Comparison of ENCODE assay signal across 20 cellular contexts in genomic region chr11:34155057-34155758, GRCh38. TPM values are rescaled to one million over a fixed set of nuclear protein-coding genes. Genes with fewer than 3 reads are reported as not detected.
A peak's percentile ranks its signal among the peaks of the same experiment; 100 is the strongest.
DNase-seq lines count a peak whose midpoint lies in the region; ATAC-seq and TF ChIP-seq lines count a peak whose summit lies in the region.
"Had no signal": no experiment of that assay in that cellular context is flagged by ENCODE, and none has a peak within 500 bp of the region (broad histone marks: within the 10 kb centered on the region; RNA-seq: fewer than 3 reads in every experiment).

No MANE protein-coding gene starts in this region.

- TF ChIP-seq EP300 in ovary (IDR thresholded peaks at IDR 0.05): no peak

- H3K4me1 ChIP-seq in left ventricle myocardium inferior: peaks cover 20% of the 10 kb centered on the region
- H3K4me1 ChIP-seq in ovary (ENCODE audit: insufficient read depth): peaks cover 7% of the 10 kb centered on the region
- H3K4me1 ChIP-seq in aorta (ENCODE audit: control insufficient read depth in 1 of 2, insufficient read depth in 2 of 2, low read length in 2 of 2): no peaks in the 10 kb centered on the region

- no peak overlapping the region for H3K4me3 ChIP-seq in left ventricle myocardium inferior
- no peak overlapping the region for H3K4me3 ChIP-seq in dorsolateral prefrontal cortex
- no peak overlapping the region for H3K4me3 ChIP-seq in ovary
- H3K4me3 ChIP-seq in aorta (ENCODE audit: low read length in 2 of 2): no peak overlapping the region
- H3K4me3 ChIP-seq: upper lobe of left lung had no signal

- 21 to 30% (median 23%) methylated on average over 14 to 15 of the region's 15 CpGs for WGBS in ovary, 3 donors
- 4 to 9% methylated on average over 15 of the region's 15 CpGs for WGBS in aorta, 2 donors

- H3K27me3 ChIP-seq in left ventricle myocardium inferior (ENCODE audit: low read depth) (no peaks in the 10 kb centered on the region), dorsolateral prefrontal cortex (no peaks in the 10 kb centered on the region), ovary (no peaks in the 10 kb centered on the region), aorta (ENCODE audit: control insufficient read depth in 1 of 2, insufficient read depth in 2 of 2, low read length in 1 of 2) (no peaks in the 10 kb centered on the region)
- H3K27me3 ChIP-seq: upper lobe of left lung had no signal

- ATAC-seq in aorta (ENCODE audit: low FRiP score) (peak; percentile 71), GM18909 (IDR thresholded peaks at IDR 0.05; ENCODE audit: poor library complexity, unreplicated experiment) (no peak)

- intact Hi-C loops in left ventricle myocardium inferior (cut with micrococcal nuclease) (no loop called here), cardiac septum (cut with DNase I) (no loop called here), dorsolateral prefrontal cortex (cut with DNase I) (loop anchor here in 1 of 2 donors (10.0 kb wide), 1 partner anchor 290 kb away; no protein-coding TSS in a partner anchor), ovary (cut with DNase I) (no loop called here), aorta (cut with DNase I) (no loop called here)

- H3K36me3 ChIP-seq in left ventricle myocardium inferior: peaks cover 47% of the 10 kb centered on the region
- H3K36me3 ChIP-seq in ovary: no peaks in the 10 kb centered on the region
- no peaks in the 10 kb centered on the region for H3K36me3 ChIP-seq in aorta (ENCODE audit: control insufficient read depth in 1 of 2, insufficient read depth in 2 of 2, low read length in 1 of 2)

- no peak for TF ChIP-seq CTCF in left ventricle myocardium inferior (IDR thresholded peaks at IDR 0.05; ENCODE audit: borderline replicate concordance)
- TF ChIP-seq CTCF in dorsolateral prefrontal cortex (IDR thresholded peaks at IDR 0.05 in 54 of 56, conservative IDR thresholded peaks at IDR 0.05 in 2 of 56; ENCODE audit: low read depth in 1 of 56, partially characterized antibody in 56 of 56): no peak
- no peak for TF ChIP-seq CTCF in ovary (IDR thresholded peaks at IDR 0.05)

- no peaks in the 10 kb centered on the region for H3K9me3 ChIP-seq in left ventricle myocardium inferior (replicated peaks)
- H3K9me3 ChIP-seq in ovary: no peaks in the 10 kb centered on the region
- H3K9me3 ChIP-seq in aorta (ENCODE audit: control insufficient read depth, low read length): no peaks in the 10 kb centered on the region
- H3K9me3 ChIP-seq: upper lobe of left lung had no signal

- no peak for TF ChIP-seq POLR2A in ovary (IDR thresholded peaks at IDR 0.05)

- H3K27ac ChIP-seq in left ventricle myocardium inferior (replicated peaks) (peak overlapping the region; percentile 19), dorsolateral prefrontal cortex (peak overlapping the region in 52 of 59 donors; percentile 3 to 81 (median 64)), ovary (peak overlapping the region; percentile 38 to 68), aorta (ENCODE audit: low read depth in 1 of 2, low read length in 2 of 2) (peak overlapping the region; percentile 30 to 72)
- H3K27ac ChIP-seq: epithelial cell of prostate, upper lobe of left lung had no signal

- DNase-seq in left ventricle myocardium inferior (no peak), cardiac septum (ENCODE audit: low spot score) (no peak), dorsolateral prefrontal cortex (peak in 1 of 10 donors; percentile 32), ovary (peak in 3 of 5 donors; percentile 40 to 61 (median 47)), aorta (no peak), epidermal melanocyte (ENCODE audit: insufficient read length, low spot score) (no peak)
- DNase-seq in activated CD4-positive, alpha-beta T cell treated with anti-CD3 and anti-CD28 coated beads for 1 hour: no peak
- DNase-seq: 8988T; activated CD4-positive, CD25-positive, alpha-beta regulatory T cell treated with anti-CD3 and anti-CD28 coated beads, Interleukin-2, amount 50 U/mL, for 72 hours; activated effector memory CD4-positive, alpha-beta T cell treated with Interleukin-2 at 50 U/mL for 16 hours; CD4-positive, alpha-beta T cell; cortex of kidney; mammary epithelial cell; NCI-H1092 treated with DMSO at 0.1 percent for 48 hours; NCI-H2171; Right ventricle myocardium superior; stimulated activated CD4-positive, alpha-beta T cell treated with anti-CD3 and anti-CD28 coated beads, Interleukin-2, amount 100 ng/mL, for 24 hours had no signal

RNA-seq across cellular contexts. Expression of gene NAT10, which starts 49.8 kb away (rescaled TPM):
- total RNA-seq in left ventricle myocardium inferior: 22.3 TPM
- total RNA-seq in cardiac septum: 23.2 TPM
- total RNA-seq in dorsolateral prefrontal cortex: 10 to 100 TPM; 41.9 to 72.5 (median 56.0) TPM
- total RNA-seq in ovary: 10 to 100 TPM; 20.5 to 60.9 (median 49.1) TPM
- polyA plus RNA-seq in ovary: 10 to 100 TPM; 19.8 to 60.2 TPM
- total RNA-seq in aorta: 10 to 100 TPM; 33.6 to 42.4 TPM
- 10 to 100 TPM in 1 of 2 donors, 1 to 10 TPM in 1; 8.9 to 25.1 TPM for polyA plus RNA-seq in aorta

Comparison
In these comparisons a context has a peak if more than half of its experiments do, and no peak if none do; other contexts are left out.
1. DNase-seq: peak in ovary (3 of 5); none in left ventricle myocardium inferior (single experiment), cardiac septum (single experiment), aorta (0 of 2), epidermal melanocyte (single experiment) and activated CD4-positive, alpha-beta T cell treated with anti-CD3 and anti-CD28 coated beads for 1 hour (single experiment).
2. Peak in every context shown above with its lines, with median percentiles within 50 percentile points of each other: H3K27ac ChIP-seq.